26 cellular contexts compared by ENCODE assay signal in the genomic region with DNA sequence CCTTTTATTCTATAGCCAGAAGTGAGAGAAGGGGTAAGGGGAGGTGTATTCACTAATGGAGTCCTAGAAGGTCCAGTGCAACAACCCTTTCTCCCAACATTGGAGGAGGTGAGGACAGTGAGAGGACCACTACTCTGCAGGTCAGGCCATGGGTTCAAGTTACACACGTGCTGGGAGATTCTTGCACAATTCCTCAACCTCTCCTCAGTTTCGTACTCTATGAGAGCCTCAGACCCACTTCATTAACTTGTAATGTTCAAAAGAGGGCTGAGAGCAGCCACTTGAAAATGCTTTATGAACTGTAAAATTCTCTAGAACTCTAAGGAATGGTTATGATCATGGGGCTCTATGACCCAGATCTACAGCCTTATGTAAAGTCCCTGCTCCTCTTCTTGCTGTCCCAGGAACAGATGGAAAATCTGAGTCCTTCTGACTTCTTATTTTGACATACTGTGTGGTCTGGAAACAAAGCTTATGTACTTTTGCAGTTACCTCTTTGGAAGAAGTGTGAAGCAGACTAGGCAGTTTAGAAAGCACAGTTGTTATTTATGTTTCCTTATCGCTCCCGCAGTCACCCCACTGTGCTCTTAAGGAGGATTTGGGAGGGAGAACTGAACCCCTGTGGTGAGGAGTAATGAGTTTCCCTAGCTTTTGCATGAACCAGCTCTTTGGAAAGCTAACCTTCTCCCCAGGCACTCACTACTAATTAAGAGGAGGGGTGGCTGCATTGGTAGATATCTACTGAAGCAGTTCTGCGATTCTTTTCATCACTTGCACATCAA.
DNase-seq lines count a peak whose midpoint lies in the region; ATAC-seq and TF ChIP-seq lines count a peak whose summit lies in the region.
"Had no signal": no experiment of that assay in that cellular context is flagged by ENCODE, and none has a peak within 500 bp of the region (broad histone marks: within the 10 kb centered on the region; RNA-seq: fewer than 3 reads in every experiment).

No MANE protein-coding gene starts in this region.

- H3K27me3 ChIP-seq in H7 (ENCODE audit: control insufficient read depth, insufficient read depth, low read length), result peaks cover 45% of the 10 kb centered on the region
- H3K27me3 ChIP-seq: ascending aorta, foreskin keratinocyte, heart left ventricle, tibial artery had no signal

- H3K4me3 Mint-ChIP-seq in type B pancreatic cell, result no peak overlapping the region
- H3K4me3 Mint-ChIP-seq: activated CD8-positive, alpha-beta T cell treated with anti-CD3 and anti-CD28 coated beads, Interleukin-2, amount 10 ng/mL, durations not matched to agents 7 days and 5 days; activated naive CD8-positive, alpha-beta T cell; HFFc6 had no signal

- no peaks in the 10 kb centered on the region for H3K36me3 Mint-ChIP-seq in type B pancreatic cell
- H3K36me3 Mint-ChIP-seq: activated naive CD8-positive, alpha-beta T cell; naive B cell had no signal

- H3K36me3 ChIP-seq in H7 (replicated peaks; ENCODE audit: control insufficient read depth, insufficient read depth, low read length) (no peaks in the 10 kb centered on the region), mucosa of descending colon (ENCODE audit: low read depth) (no peaks in the 10 kb centered on the region)
- H3K36me3 ChIP-seq: ascending aorta, heart left ventricle, left ventricle myocardium inferior, tibial artery had no signal

- H3K4me3 ChIP-seq in H7 (ENCODE audit: insufficient read depth, low read depth, low read length) (no peak overlapping the region), mucosa of descending colon (no peak overlapping the region)
- H3K4me3 ChIP-seq: ascending aorta, heart left ventricle, left ventricle myocardium inferior, tibial artery had no signal

- peaks cover 10% of the 10 kb centered on the region for H3K27me3 Mint-ChIP-seq in type B pancreatic cell

- intact Hi-C loops in mucosa of descending colon (cut with DNase I, micrococcal nuclease), result no loop called here

- H3K27ac Mint-ChIP-seq in type B pancreatic cell, result no peak overlapping the region
- H3K27ac Mint-ChIP-seq: activated CD8-positive, alpha-beta T cell treated with anti-CD3 and anti-CD28 coated beads, Interleukin-2, amount 10 ng/mL, durations not matched to agents 7 days and 5 days; activated naive CD8-positive, alpha-beta T cell; HFFc6; naive B cell had no signal

- no peaks in the 10 kb centered on the region for H3K9me3 Mint-ChIP-seq in type B pancreatic cell
- H3K9me3 Mint-ChIP-seq: HFFc6 had no signal

- H3K4me1 Mint-ChIP-seq in type B pancreatic cell (ENCODE audit: unreplicated experiment), result peaks cover under 1% of the 10 kb centered on the region
- H3K4me1 Mint-ChIP-seq: naive B cell had no signal

- DNase-seq in H7 (peak; percentile 30), NCI-H2227 treated with DMSO at 0.1 percent for 48 hours (lab: John Stamatoyannopoulos, UW) (peak; percentile 26), iPS DF 4.7 (ENCODE audit: extremely low read depth, low spot score) (peak; percentile 71), retina (peak; percentile 40), NCI-H82 treated with DMSO at 0.1 percent for 48 hours (lab: John Stamatoyannopoulos, UW; ENCODE audit: unreplicated experiment) (no peak), type B pancreatic cell (ENCODE audit: extremely low spot score, unreplicated experiment) (no peak), mucosa of descending colon (no peak)
- DNase-seq: activated CD8-positive, alpha-beta T cell treated with anti-CD3 and anti-CD28 coated beads, Interleukin-2, amount 10 ng/mL, durations not matched to agents 7 days and 5 days; activated effector memory CD4-positive, alpha-beta T cell treated with Interleukin-2 at 50 U/mL for 16 hours; C1 segment of cervical spinal cord; Caco-2; cortex of kidney; DND-41; foreskin keratinocyte; heart left ventricle; HFFc6; left ventricle myocardium inferior; naive B cell; nucleus accumbens; RPMI8226; small intestine; stimulated activated CD4-positive, alpha-beta T cell treated with anti-CD3 and anti-CD28 coated beads, Interleukin-1b, Interleukin-23, amount 100 ng/mL, for 48 hours; tibial artery had no signal

- no peak for ATAC-seq in mucosa of descending colon
- ATAC-seq: activated CD8-positive, alpha-beta T cell treated with anti-CD3 and anti-CD28 coated beads, Interleukin-2, amount 10 ng/mL, durations not matched to agents 7 days and 5 days; esophagus mucosa; foreskin keratinocyte; heart left ventricle had no signal

- no peak for TF ChIP-seq CTCF in type B pancreatic cell (conservative IDR thresholded peaks at IDR 0.05)
- TF ChIP-seq CTCF in mucosa of descending colon (IDR thresholded peaks at IDR 0.05), result no peak

- no peaks in the 10 kb centered on the region for H3K9me3 ChIP-seq in mucosa of descending colon
- H3K9me3 ChIP-seq: ascending aorta, Caco-2, heart left ventricle, left ventricle myocardium inferior, tibial artery had no signal

- H3K4me1 ChIP-seq in mucosa of descending colon (ENCODE audit: low read depth), result no peaks in the 10 kb centered on the region
- H3K4me1 ChIP-seq: ascending aorta, Caco-2, foreskin keratinocyte, heart left ventricle, left ventricle myocardium inferior, tibial artery had no signal

Comparison
In these comparisons a context has a peak if more than half of its experiments do, and no peak if none do; other contexts are left out.
1. DNase-seq: peak in H7 (single experiment), NCI-H2227 treated with DMSO at 0.1 percent for 48 hours (single experiment), iPS DF 4.7 (single experiment) and retina (single experiment); none in NCI-H82 treated with DMSO at 0.1 percent for 48 hours (single experiment), type B pancreatic cell (single experiment) and mucosa of descending colon (0 of 3).